ENCODE assay signal across 8 cellular contexts in genomic region chr5:39623291-39623865, GRCh38.
"Had no signal": no experiment of that assay in that cellular context is flagged by ENCODE, and none has a peak within 500 bp of the region (broad histone marks: within the 10 kb centered on the region; RNA-seq: fewer than 3 reads in every experiment).

No MANE protein-coding gene starts in this region.

- H3K4me3 Mint-ChIP-seq: activated T-helper 1 cell treated with anti-CD3 and anti-CD28 coated beads, Interleukin-12 subunit alpha, Interleukin-12 subunit beta, Interleukin-2, Interleukin-4 antibody, amounts not matched to agents 30 ng/mL and 10 ng/mL and 1 ng/mL, durations not matched to agents 14 hours and 24 hours and 36 hours; natural killer cell had no signal

- H3K4me1 Mint-ChIP-seq: natural killer cell had no signal

- H3K4me3 ChIP-seq: colonic mucosa, skin epidermis, tibial nerve had no signal

- ATAC-seq: natural killer cell had no signal

- H3K9me3 ChIP-seq: colonic mucosa, tibial nerve had no signal

- H3K36me3 Mint-ChIP-seq: natural killer cell had no signal

- H3K9me3 Mint-ChIP-seq: activated T-helper 1 cell treated with anti-CD3 and anti-CD28 coated beads, Interleukin-12 subunit alpha, Interleukin-12 subunit beta, Interleukin-2, Interleukin-4 antibody, amounts not matched to agents 30 ng/mL and 10 ng/mL and 1 ng/mL, durations not matched to agents 14 hours and 24 hours and 36 hours; natural killer cell had no signal

- H3K27me3 ChIP-seq: colonic mucosa, tibial nerve had no signal

- DNase-seq: activated CD4-positive, alpha-beta T cell treated with anti-CD3 and anti-CD28 coated beads for 4 hours; activated naive CD4-positive, alpha-beta T cell; colonic mucosa; effector CD8-positive, alpha-beta T cell; natural killer cell had no signal

- H3K27ac Mint-ChIP-seq: activated T-helper 1 cell treated with anti-CD3 and anti-CD28 coated beads, Interleukin-12 subunit alpha, Interleukin-12 subunit beta, Interleukin-2, Interleukin-4 antibody, amounts not matched to agents 30 ng/mL and 10 ng/mL and 1 ng/mL, durations not matched to agents 14 hours and 24 hours and 36 hours; natural killer cell had no signal

- H3K36me3 ChIP-seq: colonic mucosa, tibial nerve had no signal

- H3K4me1 ChIP-seq: colonic mucosa had no signal
